Comparison of ENCODE assay signal across 17 cellular contexts in genomic region chr12:88206636-88207035, GRCh38.
DNase-seq lines count a peak whose midpoint lies in the region; ATAC-seq and TF ChIP-seq lines count a peak whose summit lies in the region.
"Had no signal": no experiment of that assay in that cellular context is flagged by ENCODE, and none has a peak within 500 bp of the region (broad histone marks: within the 10 kb centered on the region; RNA-seq: fewer than 3 reads in every experiment).

No MANE protein-coding gene starts in this region.

- no peak overlapping the region for H3K27ac Mint-ChIP-seq in CD4-positive, alpha-beta T cell
- no peak overlapping the region for H3K27ac Mint-ChIP-seq in activated T-helper 2 cell treated with anti-CD3 and anti-CD28 coated beads, Interferon-gamma antibody, Interleukin-2, Interleukin-4, amounts not matched to agents 10 μg/mL and 5 μg/mL and 100 μg/mL, durations not matched to agents 14 hours and 24 hours and 36 hours
- H3K27ac Mint-ChIP-seq: activated CD8-positive, alpha-beta T cell treated with anti-CD3 and anti-CD28 coated beads, Interleukin-2, amount 10 ng/mL, durations not matched to agents 7 days and 5 days; activated T-helper 1 cell treated with anti-CD3 and anti-CD28 coated beads, Interleukin-12 subunit alpha, Interleukin-12 subunit beta, Interleukin-2, Interleukin-4 antibody, amounts not matched to agents 30 ng/mL and 10 ng/mL and 1 ng/mL, durations not matched to agents 14 hours and 24 hours and 36 hours had no signal

- peaks cover 38% of the 10 kb centered on the region for H3K4me1 ChIP-seq in GM23248 (ENCODE audit: insufficient read depth)
- peaks cover 6% of the 10 kb centered on the region for H3K4me1 ChIP-seq in hepatocyte (ENCODE audit: insufficient read depth)

- DNase-seq in AG04450 (ENCODE audit: low read depth, low spot score) (peak; percentile 13), GM23248 (peak; percentile 58), OCI-M1 (lab: John Stamatoyannopoulos, UW) (peak; percentile 58), hepatocyte (ENCODE audit: low spot score) (peak; percentile 32)
- no peak for DNase-seq in CD4-positive, alpha-beta T cell
- no peak for DNase-seq in activated CD4-positive, alpha-beta T cell treated with anti-CD3 and anti-CD28 coated beads for 1 hour
- no peak for DNase-seq in activated CD4-positive, alpha-beta T cell treated with anti-CD3 and anti-CD28 coated beads for 4 hours
- no peak for DNase-seq in activated T-helper 2 cell treated with anti-CD3 and anti-CD28 coated beads, Interferon-gamma antibody, Interleukin-2, Interleukin-4, amounts not matched to agents 10 μg/mL and 5 μg/mL and 100 μg/mL, durations not matched to agents 14 hours and 24 hours and 36 hours (ENCODE audit: low spot score)
- DNase-seq: activated CD8-positive, alpha-beta T cell treated with anti-CD3 and anti-CD28 coated beads, Interleukin-2, amount 10 ng/mL, durations not matched to agents 7 days and 5 days; amniotic stem cell; head of caudate nucleus; NCI-H1694; NCI-H446; occipital lobe had no signal

- 71 to 81% methylated on average over 1 of the region's 1 CpG for WGBS in GM23248 (ENCODE audit: low coverage in 1 of 2, low lambda C conversion rate in 2 of 2, missing lambda C conversion rate in 2 of 2), 2 experiments
- whole genome bisulfite sequencing in hepatocyte (ENCODE audit: low lambda C conversion rate, missing lambda C conversion rate): 90% methylated on average over 1 of the region's 1 CpG

- H3F3A ChIP-seq in GM23248 (ENCODE audit: insufficient read depth): peaks cover 28% of the 10 kb centered on the region

- H3K36me3 ChIP-seq in GM23248 (ENCODE audit: low read depth) (no peaks in the 10 kb centered on the region), hepatocyte (replicated peaks; ENCODE audit: insufficient read depth, low read depth) (no peaks in the 10 kb centered on the region)
- H3K36me3 ChIP-seq: tibial nerve had no signal

- H3K9me3 ChIP-seq in AG04450 (ENCODE audit: control insufficient read depth, insufficient read depth, low read length) (peaks cover 20% of the 10 kb centered on the region; the same call in 1 of the 2 replicates), GM23248 (ENCODE audit: low read depth) (no peaks in the 10 kb centered on the region), hepatocyte (ENCODE audit: low read depth) (no peaks in the 10 kb centered on the region)
- no peaks in the 10 kb centered on the region for H3K9me3 ChIP-seq in CD4-positive, alpha-beta T cell (ENCODE audit: control insufficient read depth, low read length)

- H3K4me1 Mint-ChIP-seq in CD4-positive, alpha-beta T cell (ENCODE audit: low read depth): no peaks in the 10 kb centered on the region
- no peaks in the 10 kb centered on the region for H3K4me1 Mint-ChIP-seq in activated T-helper 2 cell treated with anti-CD3 and anti-CD28 coated beads, Interferon-gamma antibody, Interleukin-2, Interleukin-4, amounts not matched to agents 10 μg/mL and 5 μg/mL and 100 μg/mL, durations not matched to agents 14 hours and 24 hours and 36 hours (ENCODE audit: low read depth)

- peak overlapping the region; percentile 67 for H3K4me2 ChIP-seq in GM23248 (ENCODE audit: unreplicated experiment)
- no peak overlapping the region for H3K4me2 ChIP-seq in hepatocyte

- H3K27me3 Mint-ChIP-seq in CD4-positive, alpha-beta T cell: no peaks in the 10 kb centered on the region
- no peaks in the 10 kb centered on the region for H3K27me3 Mint-ChIP-seq in activated T-helper 2 cell treated with anti-CD3 and anti-CD28 coated beads, Interferon-gamma antibody, Interleukin-2, Interleukin-4, amounts not matched to agents 10 μg/mL and 5 μg/mL and 100 μg/mL, durations not matched to agents 14 hours and 24 hours and 36 hours (ENCODE audit: low read depth)

- H3K27ac ChIP-seq in AG04450 (ENCODE audit: low read depth, low read length) (no peak overlapping the region), GM23248 (peak overlapping the region; percentile 78), hepatocyte (no peak overlapping the region)
- H3K27ac ChIP-seq in CD4-positive, alpha-beta T cell (ENCODE audit: low read depth, low read length): no peak overlapping the region
- H3K27ac ChIP-seq: tibial nerve had no signal

- no peak for ATAC-seq in CD4-positive, alpha-beta T cell (ENCODE audit: poor library complexity)
- ATAC-seq: activated CD8-positive, alpha-beta T cell treated with anti-CD3 and anti-CD28 coated beads, Interleukin-2, amount 10 ng/mL, durations not matched to agents 7 days and 5 days; SK-N-SH treated with all-trans-retinoic acid at 6 μM for 48 hours had no signal

- peak overlapping the region; percentile 40 for H2AFZ ChIP-seq in GM23248
- H2AFZ ChIP-seq in hepatocyte: no peak overlapping the region

- 0 out of 2 replicates have a peak overlapping the region, but pooled peaks have one; percentile 19 for H3K9ac ChIP-seq in GM23248

- CTCF ChIA-PET in AG04450 (lab: Charles Lee): no interaction called here
- CTCF ChIA-PET in CD4-positive, alpha-beta T cell (lab: Charles Lee): no interaction called here

- intact Hi-C loops in CD4-positive, alpha-beta T cell (cut with DNase I, micrococcal nuclease): no loop called here
- intact Hi-C loops in activated T-helper 2 cell treated with anti-CD3 and anti-CD28 coated beads, Interferon-gamma antibody, Interleukin-2, Interleukin-4, amounts not matched to agents 10 μg/mL and 5 μg/mL and 100 μg/mL, durations not matched to agents 14 hours and 24 hours and 36 hours (cut with micrococcal nuclease): no loop called here

- POLR2A ChIA-PET in AG04450 (lab: Yijun Ruan, JAX): no interaction called here
- POLR2A ChIA-PET in CD4-positive, alpha-beta T cell (lab: Charles Lee): no interaction called here

- no peaks in the 10 kb centered on the region for H4K20me1 ChIP-seq in GM23248 (ENCODE audit: insufficient read depth)
- no peaks in the 10 kb centered on the region for H4K20me1 ChIP-seq in hepatocyte (ENCODE audit: insufficient read depth, poor library complexity, severe bottlenecking)

- TF ChIP-seq CTCF in AG04450 (IDR thresholded peaks at IDR 0.05; ENCODE audit: low read depth, low read length) (no peak), hepatocyte (IDR thresholded peaks at IDR 0.05; ENCODE audit: poor library complexity) (no peak)
- TF ChIP-seq CTCF in CD4-positive, alpha-beta T cell (IDR thresholded peaks at IDR 0.05): no peak

- no peak overlapping the region for H3K4me3 Mint-ChIP-seq in CD4-positive, alpha-beta T cell
- no peak overlapping the region for H3K4me3 Mint-ChIP-seq in activated T-helper 2 cell treated with anti-CD3 and anti-CD28 coated beads, Interferon-gamma antibody, Interleukin-2, Interleukin-4, amounts not matched to agents 10 μg/mL and 5 μg/mL and 100 μg/mL, durations not matched to agents 14 hours and 24 hours and 36 hours (ENCODE audit: low read depth)
- H3K4me3 Mint-ChIP-seq: activated CD8-positive, alpha-beta T cell treated with anti-CD3 and anti-CD28 coated beads, Interleukin-2, amount 10 ng/mL, durations not matched to agents 7 days and 5 days; activated T-helper 1 cell treated with anti-CD3 and anti-CD28 coated beads, Interleukin-12 subunit alpha, Interleukin-12 subunit beta, Interleukin-2, Interleukin-4 antibody, amounts not matched to agents 30 ng/mL and 10 ng/mL and 1 ng/mL, durations not matched to agents 14 hours and 24 hours and 36 hours had no signal

- H3K9me2 ChIP-seq in GM23248 (ENCODE audit: insufficient read depth): no peaks in the 10 kb centered on the region; the same call in 1 of the 2 replicates
- no peaks in the 10 kb centered on the region for H3K9me2 ChIP-seq in hepatocyte (replicated peaks; ENCODE audit: insufficient read depth)

- H3K9me3 Mint-ChIP-seq in CD4-positive, alpha-beta T cell: peaks cover 14% of the 10 kb centered on the region
- peaks cover 49% of the 10 kb centered on the region for H3K9me3 Mint-ChIP-seq in activated T-helper 2 cell treated with anti-CD3 and anti-CD28 coated beads, Interferon-gamma antibody, Interleukin-2, Interleukin-4, amounts not matched to agents 10 μg/mL and 5 μg/mL and 100 μg/mL, durations not matched to agents 14 hours and 24 hours and 36 hours

- H3K36me3 Mint-ChIP-seq in CD4-positive, alpha-beta T cell (ENCODE audit: low read depth): no peaks in the 10 kb centered on the region
- no peaks in the 10 kb centered on the region for H3K36me3 Mint-ChIP-seq in activated T-helper 2 cell treated with anti-CD3 and anti-CD28 coated beads, Interferon-gamma antibody, Interleukin-2, Interleukin-4, amounts not matched to agents 10 μg/mL and 5 μg/mL and 100 μg/mL, durations not matched to agents 14 hours and 24 hours and 36 hours (ENCODE audit: low read depth)

- H3K79me2 ChIP-seq in GM23248 (ENCODE audit: insufficient read depth) (no peaks in the 10 kb centered on the region), hepatocyte (no peaks in the 10 kb centered on the region)

- H3K4me3 ChIP-seq in AG04450 (ENCODE audit: low read depth, low read length) (no peak overlapping the region), GM23248 (no peak overlapping the region), hepatocyte (no peak overlapping the region)
- H3K4me3 ChIP-seq: tibial nerve had no signal

- H3K27me3 ChIP-seq in AG04450 (ENCODE audit: control insufficient read depth, insufficient read depth, low read length) (no peaks in the 10 kb centered on the region), GM23248 (replicated peaks; ENCODE audit: insufficient read depth) (no peaks in the 10 kb centered on the region), hepatocyte (no peaks in the 10 kb centered on the region)
- no peaks in the 10 kb centered on the region for H3K27me3 ChIP-seq in CD4-positive, alpha-beta T cell (ENCODE audit: control insufficient read depth, insufficient read depth, low read length)
- H3K27me3 ChIP-seq: tibial nerve had no signal

- in situ Hi-C loops in GM23248 (cut with MboI): no loop called here

Comparison
In these comparisons a context has a peak if more than half of its experiments do, and no peak if none do; other contexts are left out.
1. DNase-seq: peak in AG04450 (single experiment), GM23248 (single experiment), OCI-M1 (single experiment) and hepatocyte (single experiment); none in CD4-positive, alpha-beta T cell (0 of 10), activated CD4-positive, alpha-beta T cell treated with anti-CD3 and anti-CD28 coated beads for 1 hour (single experiment), activated CD4-positive, alpha-beta T cell treated with anti-CD3 and anti-CD28 coated beads for 4 hours (0 of 2) and activated T-helper 2 cell treated with anti-CD3 and anti-CD28 coated beads, Interferon-gamma antibody, Interleukin-2, Interleukin-4, amounts not matched to agents 10 μg/mL and 5 μg/mL and 100 μg/mL, durations not matched to agents 14 hours and 24 hours and 36 hours (single experiment).